Comparison of ENCODE assay signal across 8 cellular contexts in the genomic region with DNA sequence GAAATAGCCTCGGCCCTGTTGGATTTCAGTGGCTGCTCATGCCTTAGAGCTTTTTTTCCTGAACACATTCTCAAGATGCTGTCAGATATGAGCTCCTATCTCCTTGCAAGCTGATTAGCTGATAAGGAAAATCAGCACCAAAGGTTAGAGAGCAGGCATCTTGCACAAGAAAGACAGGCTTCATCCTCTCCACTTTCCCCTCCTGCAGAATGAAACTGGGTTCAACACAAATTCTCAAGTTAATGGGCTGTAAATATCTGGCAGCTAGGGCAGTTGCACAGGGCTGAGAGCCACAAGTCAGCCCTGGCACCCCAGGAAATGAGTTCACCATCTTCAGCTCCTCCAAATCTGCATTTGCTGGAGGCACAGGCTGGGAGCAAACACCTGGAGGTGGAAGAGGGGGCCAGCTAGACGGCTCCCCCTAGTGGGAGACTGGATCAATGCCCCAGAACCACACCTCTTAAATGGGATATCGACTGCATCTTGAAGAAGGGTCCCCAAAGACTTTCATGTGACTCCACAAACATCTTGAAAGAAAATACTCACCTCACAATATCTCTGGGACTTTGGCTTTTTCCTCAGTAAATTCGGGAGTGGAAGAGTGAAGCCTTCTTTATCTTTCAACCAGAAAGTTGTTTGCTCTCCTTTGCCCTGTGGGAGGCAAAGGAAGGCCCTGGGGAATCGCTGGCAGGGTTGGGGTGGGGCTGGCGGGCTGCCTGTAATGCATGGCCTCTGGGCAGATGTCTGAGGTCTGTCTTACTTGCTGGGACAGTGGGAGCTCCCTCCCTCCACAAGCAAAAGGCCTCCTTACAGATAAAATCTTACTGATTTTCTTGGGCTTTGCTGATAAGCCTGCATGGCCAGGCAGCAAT. TPM values are rescaled to one million over a fixed set of nuclear protein-coding genes. Genes with fewer than 3 reads are reported as not detected.
A peak's percentile ranks its signal among the peaks of the same experiment; 100 is the strongest.
DNase-seq lines count a peak whose midpoint lies in the region; ATAC-seq and TF ChIP-seq lines count a peak whose summit lies in the region.

No MANE protein-coding gene starts in this region.

- peak overlapping the region; percentile 66 for H2AFZ ChIP-seq in H9 (ENCODE audit: low read length)

- H4K8ac ChIP-seq in H9 (replicated peaks; ENCODE audit: insufficient read length, low read depth, low read length), result no peak overlapping the region

- no peak overlapping the region for H3K4me3 Mint-ChIP-seq in H9
- H3K4me3 Mint-ChIP-seq in activated naive CD8-positive, alpha-beta T cell treated with anti-CD3 and anti-CD28 coated beads, Interleukin-2, amount 50 U/mL, for 24 hours, result no peak overlapping the region

- no peak overlapping the region for H2AK5ac ChIP-seq in H9 (ENCODE audit: insufficient read length, low read length)

- H3K79me2 ChIP-seq in H9 (ENCODE audit: insufficient read depth, low read length), result no peaks in the 10 kb centered on the region

- H3K36me3 ChIP-seq in right atrium auricular region, result no peaks in the 10 kb centered on the region

- no peak overlapping the region for H3K4me3 ChIP-seq in right atrium auricular region

- H2BK20ac ChIP-seq in H9 (ENCODE audit: low read depth, low read length, poor library complexity, severe bottlenecking), result no peak overlapping the region

- no peak overlapping the region for H2BK120ac ChIP-seq in H9 (ENCODE audit: low read depth, low read length, poor library complexity, severe bottlenecking)

- no peak overlapping the region for H4K91ac ChIP-seq in H9 (ENCODE audit: insufficient read length, low read depth, low read length)

- no peak overlapping the region for H3K27ac ChIP-seq in H9 (ENCODE audit: insufficient read length, low read depth, low read length)
- H3K27ac ChIP-seq in right atrium auricular region, result no peak overlapping the region

- no peak overlapping the region for H3K4me2 ChIP-seq in H9 (ENCODE audit: insufficient read depth, insufficient read length, low read length)

- H3K56ac ChIP-seq in H9 (ENCODE audit: insufficient read length, low read depth, low read length), result no peak overlapping the region

- no peak overlapping the region for H2BK15ac ChIP-seq in H9 (ENCODE audit: low read depth, low read length)

- H3K23ac ChIP-seq in H9 (ENCODE audit: insufficient read length, low read depth, low read length), result no peak overlapping the region

- ATAC-seq in activated naive CD8-positive, alpha-beta T cell treated with anti-CD3 and anti-CD28 coated beads, Interleukin-2, amount 50 U/mL, for 24 hours, result no peak

- H3K9me3 ChIP-seq in H9 (ENCODE audit: control insufficient read depth, low read depth, low read length) (no peaks in the 10 kb centered on the region), right atrium auricular region (no peaks in the 10 kb centered on the region)

- H3K14ac ChIP-seq in H9 (ENCODE audit: insufficient read depth, low read length), result no peak overlapping the region

- no peaks in the 10 kb centered on the region for H3K27me3 Mint-ChIP-seq in H9 (ENCODE audit: low read depth)
- H3K27me3 Mint-ChIP-seq in activated naive CD8-positive, alpha-beta T cell treated with anti-CD3 and anti-CD28 coated beads, Interleukin-2, amount 50 U/mL, for 24 hours, result peaks cover 17% of the 10 kb centered on the region

- H3K79me1 ChIP-seq in H9 (ENCODE audit: insufficient read depth, low read depth, low read length, poor library complexity, severe bottlenecking), result no peaks in the 10 kb centered on the region

- no peaks in the 10 kb centered on the region for H3K27me3 ChIP-seq in H9 (ENCODE audit: insufficient read depth, low read length)
- no peaks in the 10 kb centered on the region for H3K27me3 ChIP-seq in right atrium auricular region

- H4K20me1 ChIP-seq in H9 (ENCODE audit: control insufficient read depth, insufficient read depth, insufficient read length), result no peaks in the 10 kb centered on the region

- peaks cover 5 to 6% of the 10 kb centered on the region in 2 experiments for H3K4me1 Mint-ChIP-seq in H9
- no peaks in the 10 kb centered on the region for H3K4me1 Mint-ChIP-seq in activated naive CD8-positive, alpha-beta T cell treated with anti-CD3 and anti-CD28 coated beads, Interleukin-2, amount 50 U/mL, for 24 hours

- H3K4me1 ChIP-seq in H9 (ENCODE audit: insufficient read depth, low read length) (no peaks in the 10 kb centered on the region; the same call in 1 of the 2 replicates), right atrium auricular region (no peaks in the 10 kb centered on the region)

- no peak overlapping the region for H3K27ac Mint-ChIP-seq in H9
- H3K27ac Mint-ChIP-seq in activated naive CD8-positive, alpha-beta T cell treated with anti-CD3 and anti-CD28 coated beads, Interleukin-2, amount 50 U/mL, for 24 hours, result no peak overlapping the region

- no peak overlapping the region for H3T11ph ChIP-seq in H9 (ENCODE audit: low read length)

- H3K23me2 ChIP-seq in H9 (ENCODE audit: insufficient read length, low read depth, low read length, poor library complexity, severe bottlenecking), result no peaks in the 10 kb centered on the region

- H3K4ac ChIP-seq in H9 (ENCODE audit: low read depth, low read length), result no peak overlapping the region

- no peak overlapping the region for H3K18ac ChIP-seq in H9 (ENCODE audit: insufficient read length, low read depth, low read length)

- TF ChIP-seq CTCF in H9 (conservative IDR thresholded peaks at IDR 0.05) (peak; percentile 96), right atrium auricular region (IDR thresholded peaks at IDR 0.05) (peak; percentile 60 to 80)

- no peaks in the 10 kb centered on the region for H3K9me3 Mint-ChIP-seq in H9
- H3K9me3 Mint-ChIP-seq in activated naive CD8-positive, alpha-beta T cell treated with anti-CD3 and anti-CD28 coated beads, Interleukin-2, amount 50 U/mL, for 24 hours, result no peaks in the 10 kb centered on the region

- no peak overlapping the region for H3K9ac ChIP-seq in H9 (ENCODE audit: extremely low read depth, insufficient read length, low read length)

- no peak overlapping the region for H4K5ac ChIP-seq in H9 (ENCODE audit: insufficient read length, low read depth, low read length)

- WGBS in H9 (ENCODE audit: extremely low coverage, insufficient read length, low lambda C conversion rate), result no CpG with 5 or more reads among the region's 6 CpGs

- H3K36me3 Mint-ChIP-seq in H9 (ENCODE audit: insufficient read depth in 1 of 3, low read depth in 3 of 3), result no peaks in the 10 kb centered on the region
- H3K36me3 Mint-ChIP-seq in activated naive CD8-positive, alpha-beta T cell treated with anti-CD3 and anti-CD28 coated beads, Interleukin-2, amount 50 U/mL, for 24 hours (ENCODE audit: low read depth), result no peaks in the 10 kb centered on the region

- peak; percentile 32 to 36 for DNase-seq in SHP77 (lab: John Stamatoyannopoulos, UW)
- DNase-seq in SHP77 treated with DMSO at 0.1 percent for 48 hours (lab: John Stamatoyannopoulos, UW), result no peak
- peak; percentile 83 for DNase-seq in H9
- peak; percentile 35 for DNase-seq in NCI-H460 (ENCODE audit: extremely low read depth, low read depth)
- DNase-seq in activated naive CD8-positive, alpha-beta T cell treated with anti-CD3 and anti-CD28 coated beads, Interleukin-2, amount 50 U/mL, for 24 hours, result peak; percentile 29
- no peak for DNase-seq in right atrium auricular region (ENCODE audit: low spot score)
- peak; percentile 6 for DNase-seq in stimulated activated CD4-positive, alpha-beta T cell treated with anti-CD3 and anti-CD28 coated beads, Interleukin-12 subunit alpha, Interleukin-12 subunit beta, amount 100 ng/mL, for 4 hours
- no peak for DNase-seq in COR-L47 (lab: John Stamatoyannopoulos, UW)

- no peak overlapping the region for H2BK5ac ChIP-seq in H9 (ENCODE audit: insufficient read length, low read length)

- no peak overlapping the region for H2BK12ac ChIP-seq in H9 (ENCODE audit: insufficient read length, low read depth, low read length)

RNA-seq across cellular contexts. Expression of a gene that starts 24.7 kb away (rescaled TPM):
- total RNA-seq in H9 (2021) (not detected in 2 replicates), right atrium auricular region (not detected)
- total RNA-seq in NCI-H460 (2014; rRNA removed; shearing (Covaris generic)), result not detected in 2 replicates
- polyA plus RNA-seq in NCI-H460 (2014; cell fraction: nucleus; rRNA removed), result not detected in 2 replicates

Comparison
In these comparisons a context has a peak if more than half of its experiments do, and no peak if none do; other contexts are left out.
1. DNase-seq: peak in SHP77 (2 of 2), H9 (single experiment), NCI-H460 (single experiment), activated naive CD8-positive, alpha-beta T cell treated with anti-CD3 and anti-CD28 coated beads, Interleukin-2, amount 50 U/mL, for 24 hours (single experiment) and stimulated activated CD4-positive, alpha-beta T cell treated with anti-CD3 and anti-CD28 coated beads, Interleukin-12 subunit alpha, Interleukin-12 subunit beta, amount 100 ng/mL, for 4 hours (single experiment); none in SHP77 treated with DMSO at 0.1 percent for 48 hours (single experiment), right atrium auricular region (single experiment) and COR-L47 (single experiment).